8 cellular contexts compared by ENCODE assay signal in genomic region chr14:22982477-22983245, GRCh38. TPM values are rescaled to one million over a fixed set of nuclear protein-coding genes. Genes with fewer than 3 reads are reported as not detected.
DNase-seq lines count a peak whose midpoint lies in the region; ATAC-seq and TF ChIP-seq lines count a peak whose summit lies in the region.

TSS of gene AJUBA (minus strand) at chr14:22982551. CDS start at chr14:22982266, 285 bp downstream.

- H3F3A ChIP-seq in OCI-LY1 (ENCODE audit: insufficient read depth, low read length): no peaks in the 10 kb centered on the region

- H3K9ac ChIP-seq in OCI-LY1 (ENCODE audit: low read length) (peak within 1 kb of the TSS; percentile 3; the same call in 1 of the 2 replicates), mucosa of stomach (ENCODE audit: low read length) (peak within 1 kb of the TSS; percentile 49)

- no peaks in the 10 kb centered on the region for H4K20me1 ChIP-seq in OCI-LY1 (ENCODE audit: insufficient read depth, low read length)

- no peaks in the 10 kb centered on the region for H3K27me3 Mint-ChIP-seq in Calu3 (ENCODE audit: unreplicated experiment)

- peak; percentile 90 for DNase-seq in Calu3
- peak; percentile 76 for DNase-seq in activated T-cell treated with anti-CD3 and anti-CD28 coated beads, Interleukin-2, amount 50 U/mL, for 1 hour
- DNase-seq in stimulated activated CD8-positive, alpha-beta memory T cell treated with anti-CD3 and anti-CD28 coated beads, Interleukin-4, amount 100 ng/mL, for 4 hours (ENCODE audit: low read depth in 2 of 2, low spot score in 1 of 2): peak; percentile 38 to 40

- H3K27ac ChIP-seq in OCI-LY1 (ENCODE audit: low read depth, low read length, poor library complexity, severe bottlenecking): no peak within 1 kb of the TSS

- intact Hi-C loops in Calu3 (cut with micrococcal nuclease; ENCODE audit: unreplicated experiment): loop anchor here (1.0 to 5.0 kb wide), 3 partner anchors 9 to 425 kb away; no protein-coding TSS in a partner anchor

- peak within 1 kb of the TSS; percentile 47 for H3K4me2 ChIP-seq in OCI-LY1 (ENCODE audit: low read length)

- H3K27me3 ChIP-seq in OCI-LY1 (ENCODE audit: insufficient read depth, low read length) (0 out of 2 replicates have a peak, but pooled peaks cover 3% of the 10 kb centered on the region), mucosa of stomach (ENCODE audit: control insufficient read depth, insufficient read depth, low read length) (peaks cover 16% of the 10 kb centered on the region)

- BruUV-seq in Calu3 (replicated peaks; lab: Mats Ljungman, UMichigan): no TSS peak

- H3K27ac Mint-ChIP-seq in Calu3 (ENCODE audit: unreplicated experiment): no peak within 1 kb of the TSS

- H3K9me2 ChIP-seq in OCI-LY1 (ENCODE audit: low read depth, low read length): no peaks in the 10 kb centered on the region

- no peak within 1 kb of the TSS for H3K4me3 Mint-ChIP-seq in Calu3 (ENCODE audit: low read depth, unreplicated experiment)

- CTCF ChIA-PET in Calu3 (lab: Charles Lee): interaction anchor here (0.6 to 2.6 kb wide), 9 partner anchors 9 to 160 kb away, joined by 3 to 10 read pairs (median 5); partner anchors contain the start of genes CDH24, HAUS4 and PRMT5

- peaks cover 27% of the 10 kb centered on the region for H3K4me1 Mint-ChIP-seq in Calu3 (ENCODE audit: low read depth, unreplicated experiment)

- peak within 1 kb of the TSS; percentile 48 for H3K4me3 ChIP-seq in OCI-LY1 (ENCODE audit: low read depth, low read length, poor library complexity, severe bottlenecking)
- H3K4me3 ChIP-seq in mucosa of stomach (ENCODE audit: low read length): peak within 1 kb of the TSS; percentile 29

- ATAC-seq in HG02678 (IDR thresholded peaks at IDR 0.05; ENCODE audit: unreplicated experiment): peak; percentile 42
- ATAC-seq in esophagus mucosa: peak; percentile 48
- ATAC-seq in GM19452 (IDR thresholded peaks at IDR 0.05; ENCODE audit: unreplicated experiment): no peak

- no peak within 1 kb of the TSS for H2AFZ ChIP-seq in OCI-LY1 (ENCODE audit: low read length)

- H3K4me1 ChIP-seq in OCI-LY1 (ENCODE audit: insufficient read depth, low read length, severe bottlenecking): peaks cover 25% of the 10 kb centered on the region
- peaks cover 34% of the 10 kb centered on the region for H3K4me1 ChIP-seq in mucosa of stomach (ENCODE audit: control insufficient read depth, insufficient read depth, low read length)

- peaks cover 10% of the 10 kb centered on the region; the same call in 1 of the 2 replicates for H3K36me3 ChIP-seq in OCI-LY1 (ENCODE audit: insufficient read depth, low read length)
- no peaks in the 10 kb centered on the region for H3K36me3 ChIP-seq in mucosa of stomach (ENCODE audit: control insufficient read depth, insufficient read depth, low read length)

- no peaks in the 10 kb centered on the region for H3K79me2 ChIP-seq in OCI-LY1 (ENCODE audit: insufficient read depth, low read length)

- H3K9me3 ChIP-seq in OCI-LY1 (ENCODE audit: low read length): no peaks in the 10 kb centered on the region
- H3K9me3 ChIP-seq in mucosa of stomach (ENCODE audit: control insufficient read depth, low read length): no peaks in the 10 kb centered on the region

- H3K36me3 Mint-ChIP-seq in Calu3 (ENCODE audit: insufficient read depth, unreplicated experiment): peaks cover 29% of the 10 kb centered on the region

- H3K9me3 Mint-ChIP-seq in Calu3 (ENCODE audit: low read depth, unreplicated experiment): no peaks in the 10 kb centered on the region

- TF ChIP-seq CTCF in Calu3 (IDR thresholded peaks at IDR 0.05; ENCODE audit: unreplicated experiment) (no peak), OCI-LY1 (IDR thresholded peaks at IDR 0.05; ENCODE audit: low read length) (no peak)

RNA-seq across cellular contexts. Expression of gene AJUBA, which starts in this region (rescaled TPM):
- total RNA-seq in Calu3 (2022) (20.2 and 32.7 TPM in 2 replicates), esophagus mucosa (26.6 TPM)

Comparison
In these comparisons a context has a peak if more than half of its experiments do, and no peak if none do; other contexts are left out.
1. DNase-seq: peak in every context shown above with its lines; median percentile 90 in Calu3; 76 in activated T-cell treated with anti-CD3 and anti-CD28 coated beads, Interleukin-2, amount 50 U/mL, for 1 hour; 39 in stimulated activated CD8-positive, alpha-beta memory T cell treated with anti-CD3 and anti-CD28 coated beads, Interleukin-4, amount 100 ng/mL, for 4 hours.